In the genomic region with DNA sequence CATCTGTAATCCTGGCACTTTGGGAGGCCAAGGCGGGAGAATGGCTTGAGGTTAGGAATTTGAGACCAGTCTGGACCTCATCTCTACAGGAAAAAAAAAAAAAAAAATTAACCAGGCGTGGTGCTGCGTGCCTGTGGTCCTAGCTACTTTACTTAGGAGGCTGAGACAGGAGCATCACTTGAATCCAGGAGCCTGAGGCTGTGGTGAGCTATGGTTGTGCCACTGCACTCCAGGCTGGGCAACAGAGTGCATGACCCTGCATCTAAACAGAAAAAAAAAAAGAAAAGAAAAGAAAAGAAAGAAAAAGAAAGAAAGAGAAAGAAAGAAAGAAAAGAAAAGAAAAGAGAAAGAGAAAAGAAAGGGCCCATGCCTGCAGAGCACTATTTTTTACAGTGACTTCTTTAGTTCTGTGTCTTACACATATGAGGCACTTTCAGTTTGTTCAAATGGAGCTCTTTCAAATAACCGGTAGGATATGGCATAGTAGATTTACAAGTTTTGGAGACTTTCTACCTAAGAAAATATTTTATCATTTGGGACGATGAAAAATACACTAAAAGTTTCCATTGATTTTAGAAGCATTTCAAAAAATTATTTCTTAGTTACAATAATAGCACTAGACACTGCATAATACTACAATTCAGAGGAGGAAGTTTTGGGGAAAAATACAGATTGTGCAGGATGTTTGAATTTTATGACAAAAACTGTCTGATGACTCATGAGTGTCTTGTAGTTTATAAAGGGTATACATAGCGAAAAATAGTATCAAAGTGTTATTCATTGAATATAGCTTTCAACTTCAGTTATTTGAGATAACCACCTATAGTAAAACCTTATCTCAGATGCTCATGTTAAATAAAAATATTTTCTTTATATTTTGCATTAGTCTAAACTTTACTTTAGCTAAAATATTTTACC, we compare ENCODE assay signal across 22 cellular contexts.
DNase-seq lines count a peak whose midpoint lies in the region; ATAC-seq lines count a peak whose summit lies in the region.
"Had no signal": no experiment of that assay in that cellular context is flagged by ENCODE, and none has a peak within 500 bp of the region (broad histone marks: within the 10 kb centered on the region; RNA-seq: fewer than 3 reads in every experiment).

No MANE protein-coding gene starts in this region.

- H3K4me3 Mint-ChIP-seq in activated CD4-positive, alpha-beta memory T cell treated with anti-CD3 and anti-CD28 coated beads for 36 hours: peak overlapping the region; percentile 43
- H3K4me3 Mint-ChIP-seq: immature natural killer cell had no signal

- ATAC-seq in activated CD4-positive, CD25-positive, alpha-beta regulatory T cell treated with anti-CD3 and anti-CD28 coated beads, Interleukin-2, amount 50 U/mL, for 24 hours: peak; percentile 64 to 68
- ATAC-seq in GM18498 (IDR thresholded peaks at IDR 0.05; ENCODE audit: unreplicated experiment): peak; percentile 46
- ATAC-seq in GM18867 (IDR thresholded peaks at IDR 0.05; ENCODE audit: unreplicated experiment): no peak
- ATAC-seq in HG02852 (IDR thresholded peaks at IDR 0.05; ENCODE audit: unreplicated experiment): no peak
- ATAC-seq: esophagus mucosa had no signal

- intact Hi-C loops in activated CD4-positive, alpha-beta memory T cell treated with anti-CD3 and anti-CD28 coated beads for 36 hours (cut with micrococcal nuclease): no loop called here

- CTCF ChIA-PET in activated CD4-positive, alpha-beta memory T cell treated with anti-CD3 and anti-CD28 coated beads for 36 hours (lab: Charles Lee): interaction anchor here (1.0 kb wide), 1 partner anchor 9 kb away, joined by 3 read pairs; no protein-coding TSS in a partner anchor

- H3K9me3 Mint-ChIP-seq in activated CD4-positive, alpha-beta memory T cell treated with anti-CD3 and anti-CD28 coated beads for 36 hours: no peaks in the 10 kb centered on the region
- H3K9me3 Mint-ChIP-seq: immature natural killer cell had no signal

- DNase-seq in activated CD4-positive, CD25-positive, alpha-beta regulatory T cell (lab: John Stamatoyannopoulos, UW): no peak
- DNase-seq in activated CD4-positive, alpha-beta memory T cell treated with anti-CD3 and anti-CD28 coated beads for 36 hours: no peak
- peak; percentile 26 for DNase-seq in foreskin melanocyte
- no peak for DNase-seq in LoVo (ENCODE audit: low spot score)
- DNase-seq: activated gamma-delta T cell; brain microvascular endothelial cell; dermis blood vessel endothelial cell; glutamatergic neuron; immature natural killer cell; Kasumi-1; NCI-H446; SJCRH30; spleen; stimulated activated naive CD4-positive, alpha-beta T cell; T-helper 9 cell; upper lobe of left lung had no signal

- H3K27ac Mint-ChIP-seq in activated CD4-positive, alpha-beta memory T cell treated with anti-CD3 and anti-CD28 coated beads for 36 hours: peak overlapping the region; percentile 84
- H3K27ac Mint-ChIP-seq: progenitor cell of endocrine pancreas had no signal

- no peaks in the 10 kb centered on the region for H3K27me3 Mint-ChIP-seq in activated CD4-positive, alpha-beta memory T cell treated with anti-CD3 and anti-CD28 coated beads for 36 hours
- H3K27me3 Mint-ChIP-seq: progenitor cell of endocrine pancreas had no signal

- peaks cover 76% of the 10 kb centered on the region for H3K4me1 Mint-ChIP-seq in activated CD4-positive, alpha-beta memory T cell treated with anti-CD3 and anti-CD28 coated beads for 36 hours (ENCODE audit: low read depth)

- POLR2A ChIA-PET in activated CD4-positive, alpha-beta memory T cell treated with anti-CD3 and anti-CD28 coated beads for 36 hours (lab: Charles Lee): interaction anchor here (0.9 to 1.3 kb wide), 2 partner anchors 11 to 65 kb away, joined by 3 to 5 read pairs; no protein-coding TSS in a partner anchor

- peaks cover 37% of the 10 kb centered on the region for H3K36me3 Mint-ChIP-seq in activated CD4-positive, alpha-beta memory T cell treated with anti-CD3 and anti-CD28 coated beads for 36 hours

Comparison
In these comparisons a context has a peak if more than half of its experiments do, and no peak if none do; other contexts are left out.
1. ATAC-seq: peak in activated CD4-positive, CD25-positive, alpha-beta regulatory T cell treated with anti-CD3 and anti-CD28 coated beads, Interleukin-2, amount 50 U/mL, for 24 hours (2 of 2) and GM18498 (single experiment); none in GM18867 (single experiment) and HG02852 (single experiment).